In the genomic region with DNA sequence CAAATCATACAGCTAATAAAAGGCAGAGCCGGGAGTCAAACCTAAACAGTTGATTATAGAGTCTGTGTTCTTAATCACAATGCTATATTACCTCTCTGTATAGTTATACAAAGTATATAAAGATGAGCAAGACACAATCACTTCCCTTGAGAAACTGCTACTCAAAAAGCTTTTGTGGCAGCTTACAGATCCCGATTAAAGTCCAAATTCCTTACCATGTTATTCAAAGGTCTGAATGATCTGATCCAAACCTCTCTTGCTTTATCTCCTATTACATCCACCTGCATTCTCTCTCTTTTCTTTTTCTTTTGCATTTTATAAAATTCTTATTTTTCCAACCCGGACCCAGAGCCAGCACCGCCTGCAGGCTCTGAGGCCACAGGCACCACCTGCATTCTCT, we compare ENCODE assay signal across 19 cellular contexts.
"Had no signal": no experiment of that assay in that cellular context is flagged by ENCODE, and none has a peak within 500 bp of the region (broad histone marks: within the 10 kb centered on the region; RNA-seq: fewer than 3 reads in every experiment).

No MANE protein-coding gene starts in this region.

- ATAC-seq: foreskin keratinocyte; left ventricle myocardium superior; natural killer cell treated with Interleukin-12 subunit alpha and Interleukin-12 subunit beta and Interleukin-15 and Interleukin-18, amount 100 ng/mL, for 72 hours; stimulated activated effector memory CD8-positive, alpha-beta T cell treated with anti-CD3 and anti-CD28 coated beads, Interleukin-12 subunit alpha, Interleukin-12 subunit beta, amount 100 ng/mL, for 72 hours; upper lobe of right lung had no signal

- H3K4me1 ChIP-seq: neural progenitor cell, right atrium auricular region, sigmoid colon, testis, tibial nerve, upper lobe of right lung had no signal

- H3K27me3 Mint-ChIP-seq: natural killer cell treated with Interleukin-12 subunit alpha and Interleukin-12 subunit beta and Interleukin-15 and Interleukin-18, amount 100 ng/mL, for 72 hours; stimulated activated naive CD8-positive, alpha-beta T cell treated with anti-CD3 and anti-CD28 coated beads, Interleukin-15, Interleukin-2, amounts not matched to agents 100 ng/mL and 50 ng/mL, for 24 hours had no signal

- H3K9me3 Mint-ChIP-seq: immature natural killer cell; natural killer cell treated with Interleukin-12 subunit alpha and Interleukin-12 subunit beta and Interleukin-15 and Interleukin-18, amount 100 ng/mL, for 72 hours; neural progenitor cell; stimulated activated effector memory CD8-positive, alpha-beta T cell treated with anti-CD3 and anti-CD28 coated beads, Interleukin-12 subunit alpha, Interleukin-12 subunit beta, amount 100 ng/mL, for 72 hours; stimulated activated naive CD8-positive, alpha-beta T cell treated with anti-CD3 and anti-CD28 coated beads, Interleukin-15, Interleukin-2, amounts not matched to agents 100 ng/mL and 50 ng/mL, for 24 hours had no signal

- H3K27ac Mint-ChIP-seq: immature natural killer cell; neural progenitor cell; stimulated activated effector memory CD8-positive, alpha-beta T cell treated with anti-CD3 and anti-CD28 coated beads, Interleukin-12 subunit alpha, Interleukin-12 subunit beta, amount 100 ng/mL, for 72 hours; stimulated activated naive CD8-positive, alpha-beta T cell treated with anti-CD3 and anti-CD28 coated beads, Interleukin-15, Interleukin-2, amounts not matched to agents 100 ng/mL and 50 ng/mL, for 24 hours had no signal

- DNase-seq: dermis blood vessel endothelial cell; erythroblast; foreskin keratinocyte; immature natural killer cell; left ventricle myocardium superior; nucleus accumbens; ovary; sigmoid colon; stimulated activated CD4-positive, alpha-beta T cell treated with anti-CD3 and anti-CD28 coated beads, Interleukin-12 subunit alpha, Interleukin-12 subunit beta, amount 100 ng/mL, for 4 hours; testis; upper lobe of right lung had no signal

- H3K36me3 ChIP-seq: neural progenitor cell, ovary, right atrium auricular region, sigmoid colon, tibial nerve, upper lobe of right lung, vagina had no signal

- H3K9me3 ChIP-seq: ovary, right atrium auricular region, sigmoid colon, testis, tibial nerve, upper lobe of right lung, vagina had no signal

- H3K4me3 ChIP-seq: neural progenitor cell, ovary, right atrium auricular region, sigmoid colon, skin epidermis, testis, tibial nerve, upper lobe of right lung, vagina had no signal

- H3K4me3 Mint-ChIP-seq: immature natural killer cell; natural killer cell treated with Interleukin-12 subunit alpha and Interleukin-12 subunit beta and Interleukin-15 and Interleukin-18, amount 100 ng/mL, for 72 hours; neural progenitor cell; stimulated activated effector memory CD8-positive, alpha-beta T cell treated with anti-CD3 and anti-CD28 coated beads, Interleukin-12 subunit alpha, Interleukin-12 subunit beta, amount 100 ng/mL, for 72 hours; stimulated activated naive CD8-positive, alpha-beta T cell treated with anti-CD3 and anti-CD28 coated beads, Interleukin-15, Interleukin-2, amounts not matched to agents 100 ng/mL and 50 ng/mL, for 24 hours had no signal

- H3K36me3 Mint-ChIP-seq: immature natural killer cell; natural killer cell treated with Interleukin-12 subunit alpha and Interleukin-12 subunit beta and Interleukin-15 and Interleukin-18, amount 100 ng/mL, for 72 hours; neural progenitor cell; stimulated activated effector memory CD8-positive, alpha-beta T cell treated with anti-CD3 and anti-CD28 coated beads, Interleukin-12 subunit alpha, Interleukin-12 subunit beta, amount 100 ng/mL, for 72 hours had no signal
